8 cellular contexts compared by ENCODE assay signal in the genomic region with DNA sequence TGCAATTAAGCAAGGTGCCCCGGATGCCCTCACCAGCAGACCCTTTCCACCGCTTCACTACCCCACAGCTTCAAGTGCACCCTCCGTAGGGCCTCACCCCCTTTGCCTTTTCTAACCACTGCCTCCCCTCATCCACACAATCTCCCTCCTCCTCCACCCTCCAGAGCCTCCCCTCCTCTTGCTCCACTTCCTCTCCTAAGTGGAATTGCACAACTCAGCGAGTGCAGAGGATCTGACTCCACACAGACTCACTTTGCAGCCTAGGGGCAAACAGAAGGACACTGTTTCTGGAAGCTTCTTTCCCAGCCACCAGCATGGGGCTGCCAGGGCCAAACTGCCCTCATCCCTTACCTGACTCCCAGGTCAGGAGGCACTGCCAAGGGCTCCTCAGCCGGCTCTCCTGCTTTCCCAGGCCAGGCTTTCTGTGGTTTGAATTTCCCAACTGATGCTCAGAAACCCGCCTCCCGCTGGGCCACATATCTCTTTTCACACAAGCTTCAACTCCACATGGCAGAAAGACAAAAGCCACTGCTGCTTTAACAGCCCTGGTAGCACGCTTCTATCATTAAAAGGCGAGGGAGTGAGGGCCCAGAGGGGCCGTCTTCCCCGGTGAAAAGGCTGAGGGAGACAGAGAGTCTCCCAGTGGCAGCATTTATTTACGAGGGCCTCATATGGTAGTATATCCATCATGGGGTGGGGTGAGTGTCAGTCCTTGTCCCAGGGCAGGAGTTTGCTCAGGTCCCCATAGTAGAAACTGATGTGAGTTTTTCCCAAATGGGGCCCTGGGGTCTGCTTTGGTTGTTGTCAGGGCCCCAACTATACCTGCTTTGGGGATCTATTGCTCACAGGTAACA.
A peak's percentile ranks its signal among the peaks of the same experiment; 100 is the strongest.
DNase-seq lines count a peak whose midpoint lies in the region; ATAC-seq and TF ChIP-seq lines count a peak whose summit lies in the region.

No MANE protein-coding gene starts in this region.

- no peaks in the 10 kb centered on the region for H4K20me1 ChIP-seq in PC-3 (ENCODE audit: low read length)

- intact Hi-C loops in PC-3 (cut with micrococcal nuclease), result no loop called here
- intact Hi-C loops in prostate gland (cut with DNase I), result no loop called here
- intact Hi-C loops in activated naive CD4-positive, alpha-beta T cell treated with anti-CD3 and anti-CD28 coated beads for 36 hours (cut with micrococcal nuclease), result no loop called here

- H3K36me3 ChIP-seq in PC-3 (ENCODE audit: low read depth, low read length) (no peaks in the 10 kb centered on the region), prostate gland (no peaks in the 10 kb centered on the region)

- DNase-seq in GM04504 (ENCODE audit: low read depth) (peak; percentile 15), PC-3 (peak; percentile 78), fibroblast of mammary gland (ENCODE audit: low read depth) (peak; percentile 55), prostate gland (ENCODE audit: low spot score) (peak; percentile 24), 8988T (no peak), NCI-H187 treated with DMSO at 0.1 percent for 48 hours (lab: John Stamatoyannopoulos, UW) (no peak)
- DNase-seq in activated naive CD4-positive, alpha-beta T cell treated with anti-CD3 and anti-CD28 coated beads for 36 hours, result no peak
- DNase-seq in stimulated activated CD8-positive, alpha-beta memory T cell treated with anti-CD3 and anti-CD28 coated beads, Interleukin-4, amount 100 ng/mL, for 48 hours, result no peak

- H3K27me3 ChIP-seq in PC-3 (ENCODE audit: low read length) (no peaks in the 10 kb centered on the region), prostate gland (replicated peaks; ENCODE audit: insufficient read depth) (no peaks in the 10 kb centered on the region)

- no peaks in the 10 kb centered on the region for H3K27me3 Mint-ChIP-seq in activated naive CD4-positive, alpha-beta T cell treated with anti-CD3 and anti-CD28 coated beads for 36 hours (ENCODE audit: low read depth)

- H3K9me3 ChIP-seq in PC-3 (ENCODE audit: low read length) (no peaks in the 10 kb centered on the region), prostate gland (no peaks in the 10 kb centered on the region)

- 0 out of 2 replicates have a peak overlapping the region, but pooled peaks have one; percentile 26 for H3K9ac ChIP-seq in PC-3 (ENCODE audit: low read length)

- peak overlapping the region; percentile 40 for H3K4me2 ChIP-seq in PC-3 (ENCODE audit: low read length)

- peak overlapping the region; percentile 67 for H3K27ac ChIP-seq in PC-3 (ENCODE audit: low read length)
- H3K27ac ChIP-seq in prostate gland, result peak overlapping the region; percentile 23 to 27

- no peaks in the 10 kb centered on the region for H3K36me3 Mint-ChIP-seq in activated naive CD4-positive, alpha-beta T cell treated with anti-CD3 and anti-CD28 coated beads for 36 hours (ENCODE audit: low read depth)

- H2AFZ ChIP-seq in PC-3 (ENCODE audit: low read length), result no peak overlapping the region

- H3K79me2 ChIP-seq in PC-3 (ENCODE audit: low read length), result no peaks in the 10 kb centered on the region

- no peak overlapping the region for H3K4me3 ChIP-seq in PC-3 (ENCODE audit: low read length)
- H3K4me3 ChIP-seq in fibroblast of mammary gland (ENCODE audit: control insufficient read depth, low read depth, low read length), result no peak overlapping the region
- H3K4me3 ChIP-seq in prostate gland, result no peak overlapping the region

- H3K4me3 Mint-ChIP-seq in activated naive CD4-positive, alpha-beta T cell treated with anti-CD3 and anti-CD28 coated beads for 36 hours, result no peak overlapping the region

- ATAC-seq in PC-3, result peak; percentile 40; the same call in 1 of the 2 replicates

- H3K9me2 ChIP-seq in PC-3 (replicated peaks; ENCODE audit: low read length), result no peaks in the 10 kb centered on the region

- WGBS in prostate gland, result 60% methylated on average over 12 of the region's 12 CpGs

- POLR2A ChIA-PET in PC-3 (lab: Charles Lee; ENCODE audit: unreplicated experiment), result interaction anchor here (0.5 kb wide), 1 partner anchor 9 kb away, joined by 4 read pairs; no protein-coding TSS in a partner anchor

- TF ChIP-seq POLR2A in prostate gland (IDR thresholded peaks at IDR 0.05), result no peak

- no peaks in the 10 kb centered on the region for H3F3A ChIP-seq in PC-3 (ENCODE audit: low read length, unreplicated experiment)

- CTCF ChIA-PET in PC-3 (lab: Charles Lee), result no interaction called here
- CTCF ChIA-PET in activated naive CD4-positive, alpha-beta T cell treated with anti-CD3 and anti-CD28 coated beads for 36 hours (lab: Charles Lee), result no interaction called here

- H3K9me3 Mint-ChIP-seq in activated naive CD4-positive, alpha-beta T cell treated with anti-CD3 and anti-CD28 coated beads for 36 hours, result no peaks in the 10 kb centered on the region

- BruUV-seq in PC-3 (replicated peaks; lab: Mats Ljungman, UMichigan), result no TSS peak

- no peak overlapping the region for H3K27ac Mint-ChIP-seq in activated naive CD4-positive, alpha-beta T cell treated with anti-CD3 and anti-CD28 coated beads for 36 hours

- no peak for TF ChIP-seq CTCF in PC-3 (conservative IDR thresholded peaks at IDR 0.05; ENCODE audit: low read depth, low read length)
- no peak for TF ChIP-seq CTCF in fibroblast of mammary gland (conservative IDR thresholded peaks at IDR 0.05; ENCODE audit: control insufficient read depth, insufficient read depth, low read depth, low read length)
- TF ChIP-seq CTCF in prostate gland (IDR thresholded peaks at IDR 0.05), result no peak

- H3K4me1 ChIP-seq in PC-3 (ENCODE audit: insufficient read depth, low read length) (peaks cover 23% of the 10 kb centered on the region), prostate gland (replicated peaks) (peaks cover 7% of the 10 kb centered on the region)

- H3K4me1 Mint-ChIP-seq in activated naive CD4-positive, alpha-beta T cell treated with anti-CD3 and anti-CD28 coated beads for 36 hours (ENCODE audit: low read depth), result peaks cover 7% of the 10 kb centered on the region

Comparison
In these comparisons a context has a peak if more than half of its experiments do, and no peak if none do; other contexts are left out.
1. DNase-seq: peak in GM04504 (single experiment), PC-3 (single experiment), fibroblast of mammary gland (single experiment) and prostate gland (single experiment); none in 8988T (single experiment), NCI-H187 treated with DMSO at 0.1 percent for 48 hours (single experiment), activated naive CD4-positive, alpha-beta T cell treated with anti-CD3 and anti-CD28 coated beads for 36 hours (single experiment) and stimulated activated CD8-positive, alpha-beta memory T cell treated with anti-CD3 and anti-CD28 coated beads, Interleukin-4, amount 100 ng/mL, for 48 hours (single experiment).